In genomic region chr2:187526776-187527175, GRCh38 we compare ENCODE assay signal across 16 cellular contexts. TPM values are rescaled to one million over a fixed set of nuclear protein-coding genes. Genes with fewer than 3 reads are reported as not detected.
DNase-seq lines count a peak whose midpoint lies in the region; ATAC-seq and TF ChIP-seq lines count a peak whose summit lies in the region.
"Had no signal": no experiment of that assay in that cellular context is flagged by ENCODE, and none has a peak within 500 bp of the region (broad histone marks: within the 10 kb centered on the region; RNA-seq: fewer than 3 reads in every experiment).

No MANE protein-coding gene starts in this region.

- peak overlapping the region in 3 of 5 experiments; percentile 45 to 85 (median 77) for H3K27ac Mint-ChIP-seq in brain
- H3K27ac Mint-ChIP-seq in stimulated activated effector memory CD8-positive, alpha-beta T cell treated with anti-CD3 and anti-CD28 coated beads, Interleukin-12 subunit alpha, Interleukin-12 subunit beta, amount 100 ng/mL, for 72 hours = no peak overlapping the region
- no peak overlapping the region for H3K27ac Mint-ChIP-seq in activated CD8-positive, alpha-beta memory T cell treated with anti-CD3 and anti-CD28 coated beads, Interleukin-2, amount 10 ng/mL, durations not matched to agents 7 days and 5 days
- H3K27ac Mint-ChIP-seq: activated naive CD8-positive, alpha-beta T cell treated with anti-CD3 and anti-CD28 coated beads, Interleukin-2, amount 10 ng/mL, durations not matched to agents 7 days and 5 days; T-helper 17 cell had no signal

- no peak overlapping the region for H4K91ac ChIP-seq in mesenchymal stem cell (ENCODE audit: low read length)

- H3K9me3 ChIP-seq in heart right ventricle (no peaks in the 10 kb centered on the region), right atrium auricular region (no peaks in the 10 kb centered on the region), mesenchymal stem cell (ENCODE audit: control insufficient read depth, low read length) (no peaks in the 10 kb centered on the region)
- H3K9me3 ChIP-seq: psoas muscle, suprapubic skin had no signal

- H4K8ac ChIP-seq in mesenchymal stem cell (ENCODE audit: low read length) = no peak overlapping the region

- H3K23ac ChIP-seq in mesenchymal stem cell (ENCODE audit: low read length in 2 of 2) = no peak overlapping the region

- H3K4me3 Mint-ChIP-seq in brain = peak overlapping the region in 2 of 5 experiments; percentile 17 to 71
- H3K4me3 Mint-ChIP-seq in stimulated activated effector memory CD8-positive, alpha-beta T cell treated with anti-CD3 and anti-CD28 coated beads, Interleukin-12 subunit alpha, Interleukin-12 subunit beta, amount 100 ng/mL, for 72 hours = no peak overlapping the region
- H3K4me3 Mint-ChIP-seq in activated CD8-positive, alpha-beta memory T cell treated with anti-CD3 and anti-CD28 coated beads, Interleukin-2, amount 10 ng/mL, durations not matched to agents 7 days and 5 days = no peak overlapping the region
- H3K4me3 Mint-ChIP-seq: activated naive CD8-positive, alpha-beta T cell treated with anti-CD3 and anti-CD28 coated beads, Interleukin-2, amount 10 ng/mL, durations not matched to agents 7 days and 5 days; T-helper 17 cell had no signal

- H3K4me1 ChIP-seq in heart right ventricle = peaks cover 0 to 38% (median 9%) of the 10 kb centered on the region in 9 donors
- H3K4me1 ChIP-seq in right atrium auricular region = peaks cover 0 to 8% of the 10 kb centered on the region in 2 donors
- H3K4me1 ChIP-seq in mesenchymal stem cell (ENCODE audit: control insufficient read depth, insufficient read depth, low read depth, low read length) = no peaks in the 10 kb centered on the region

- TF ChIP-seq CTCF in heart right ventricle (IDR thresholded peaks at IDR 0.05) (no peak), right atrium auricular region (IDR thresholded peaks at IDR 0.05) (no peak), brain (conservative IDR thresholded peaks at IDR 0.05) (no peak)

- H3K27ac ChIP-seq in heart right ventricle (peak overlapping the region in 6 of 10 donors; percentile 5 to 53 (median 36)), right atrium auricular region (no peak overlapping the region), mesenchymal stem cell (ENCODE audit: low read length, poor library complexity, severe bottlenecking) (no peak overlapping the region)
- H3K27ac ChIP-seq: psoas muscle, RWPE1, suprapubic skin had no signal

- H3K36me3 ChIP-seq in heart right ventricle = peaks cover 0 to 22% (median 2%) of the 10 kb centered on the region in 9 donors
- H3K36me3 ChIP-seq in right atrium auricular region = peaks cover 5% of the 10 kb centered on the region
- H3K36me3 ChIP-seq in mesenchymal stem cell (ENCODE audit: control insufficient read depth in 1 of 2, insufficient read depth in 2 of 2, low read depth in 1 of 2, low read length in 2 of 2) = peaks cover 0 to 12% of the 10 kb centered on the region in 2 experiments
- H3K36me3 ChIP-seq: suprapubic skin had no signal

- DNase-seq in heart right ventricle = no peak
- no peak for DNase-seq in right atrium auricular region (ENCODE audit: low spot score)
- no peak for DNase-seq in mesenchymal stem cell
- DNase-seq in dedifferentiated amniotic fluid mesenchymal stem cell (ENCODE audit: extremely low spot score) = no peak
- no peak for DNase-seq in stimulated activated effector memory CD8-positive, alpha-beta T cell treated with anti-CD3 and anti-CD28 coated beads, Interleukin-12 subunit alpha, Interleukin-12 subunit beta, amount 100 ng/mL, for 72 hours (ENCODE audit: low spot score in 2 of 2)
- no peak for DNase-seq in activated CD8-positive, alpha-beta memory T cell treated with anti-CD3 and anti-CD28 coated beads, Interleukin-2, amount 10 ng/mL, durations not matched to agents 7 days and 5 days
- DNase-seq: activated naive CD8-positive, alpha-beta T cell treated with anti-CD3 and anti-CD28 coated beads, Interleukin-2, amount 10 ng/mL, durations not matched to agents 7 days and 5 days; caudate nucleus; NCI-H2081; NCI-H748 treated with DMSO at 0.1 percent for 48 hours; psoas muscle; T-helper 17 cell had no signal

- no peak overlapping the region for H3K4me3 ChIP-seq in heart right ventricle
- no peak overlapping the region for H3K4me3 ChIP-seq in right atrium auricular region
- H3K4me3 ChIP-seq in mesenchymal stem cell (ENCODE audit: insufficient read depth in 1 of 2, low read depth in 1 of 2, low read length in 2 of 2) = no peak overlapping the region
- H3K4me3 ChIP-seq: psoas muscle, suprapubic skin had no signal

- no peak overlapping the region for H3K14ac ChIP-seq in mesenchymal stem cell (ENCODE audit: low read length in 2 of 2)

- no peak overlapping the region for H2BK12ac ChIP-seq in mesenchymal stem cell (ENCODE audit: low read length in 2 of 2)

- H2AFZ ChIP-seq in mesenchymal stem cell (ENCODE audit: low read depth, low read length) = no peak overlapping the region

- no peak overlapping the region for H3K4me2 ChIP-seq in mesenchymal stem cell (ENCODE audit: low read length, poor library complexity, severe bottlenecking)

- H3K4ac ChIP-seq in mesenchymal stem cell (ENCODE audit: low read depth in 1 of 2, low read length in 2 of 2) = no peak overlapping the region

- H2BK5ac ChIP-seq in mesenchymal stem cell (ENCODE audit: low read depth, low read length, poor library complexity, severe bottlenecking) = no peak overlapping the region

- ATAC-seq in heart right ventricle (peak in 1 of 8 donors; percentile 27), GM19467 (IDR thresholded peaks at IDR 0.05; ENCODE audit: unreplicated experiment) (no peak)
- ATAC-seq in stimulated activated effector memory CD8-positive, alpha-beta T cell treated with anti-CD3 and anti-CD28 coated beads, Interleukin-12 subunit alpha, Interleukin-12 subunit beta, amount 100 ng/mL, for 72 hours = no peak
- ATAC-seq in activated CD8-positive, alpha-beta memory T cell treated with anti-CD3 and anti-CD28 coated beads, Interleukin-2, amount 10 ng/mL, durations not matched to agents 7 days and 5 days = no peak
- ATAC-seq: psoas muscle, T-helper 17 cell had no signal

- peaks cover 9% of the 10 kb centered on the region for H3K79me1 ChIP-seq in mesenchymal stem cell (replicated peaks; ENCODE audit: low read length, poor library complexity, severe bottlenecking)

- no peak overlapping the region for H3K18ac ChIP-seq in mesenchymal stem cell (ENCODE audit: low read depth in 1 of 2, low read length in 2 of 2)

- CTCF ChIA-PET in activated CD8-positive, alpha-beta memory T cell treated with anti-CD3 and anti-CD28 coated beads, Interleukin-2, amount 10 ng/mL, durations not matched to agents 7 days and 5 days (lab: Charles Lee) = no interaction called here

- peaks cover 6% of the 10 kb centered on the region for H3K36me3 Mint-ChIP-seq in brain
- H3K36me3 Mint-ChIP-seq in stimulated activated effector memory CD8-positive, alpha-beta T cell treated with anti-CD3 and anti-CD28 coated beads, Interleukin-12 subunit alpha, Interleukin-12 subunit beta, amount 100 ng/mL, for 72 hours = no peaks in the 10 kb centered on the region
- no peaks in the 10 kb centered on the region for H3K36me3 Mint-ChIP-seq in activated CD8-positive, alpha-beta memory T cell treated with anti-CD3 and anti-CD28 coated beads, Interleukin-2, amount 10 ng/mL, durations not matched to agents 7 days and 5 days
- H3K36me3 Mint-ChIP-seq: activated naive CD8-positive, alpha-beta T cell treated with anti-CD3 and anti-CD28 coated beads, Interleukin-2, amount 10 ng/mL, durations not matched to agents 7 days and 5 days had no signal

- H3K27me3 ChIP-seq in heart right ventricle (no peaks in the 10 kb centered on the region), right atrium auricular region (no peaks in the 10 kb centered on the region), mesenchymal stem cell (ENCODE audit: control insufficient read depth in 1 of 2, insufficient read depth in 1 of 2, low read length in 2 of 2) (no peaks in the 10 kb centered on the region)
- H3K27me3 ChIP-seq: suprapubic skin had no signal

- H2BK15ac ChIP-seq in mesenchymal stem cell (ENCODE audit: low read depth, poor library complexity, severe bottlenecking) = no peak overlapping the region

- H3K4me1 Mint-ChIP-seq in brain = peaks cover 20% of the 10 kb centered on the region
- H3K4me1 Mint-ChIP-seq in stimulated activated effector memory CD8-positive, alpha-beta T cell treated with anti-CD3 and anti-CD28 coated beads, Interleukin-12 subunit alpha, Interleukin-12 subunit beta, amount 100 ng/mL, for 72 hours = no peaks in the 10 kb centered on the region
- no peaks in the 10 kb centered on the region for H3K4me1 Mint-ChIP-seq in activated CD8-positive, alpha-beta memory T cell treated with anti-CD3 and anti-CD28 coated beads, Interleukin-2, amount 10 ng/mL, durations not matched to agents 7 days and 5 days
- H3K4me1 Mint-ChIP-seq: activated naive CD8-positive, alpha-beta T cell treated with anti-CD3 and anti-CD28 coated beads, Interleukin-2, amount 10 ng/mL, durations not matched to agents 7 days and 5 days; T-helper 17 cell had no signal

- no peak overlapping the region for H2BK120ac ChIP-seq in mesenchymal stem cell (ENCODE audit: low read depth, low read length)

- intact Hi-C loops in heart right ventricle (cut with DNase I) = loop anchor here in 1 of 10 donors (2.0 kb wide), 1 partner anchor 20 kb away; no protein-coding TSS in a partner anchor

- peak overlapping the region; percentile 25 for H3K9ac ChIP-seq in mesenchymal stem cell (ENCODE audit: low read length)

- H2AK5ac ChIP-seq in mesenchymal stem cell (ENCODE audit: low read length, severe bottlenecking) = no peak overlapping the region

- peaks cover 0 to 6% (median 3%) of the 10 kb centered on the region in 5 experiments for H3K9me3 Mint-ChIP-seq in brain
- peaks cover 15% of the 10 kb centered on the region for H3K9me3 Mint-ChIP-seq in stimulated activated effector memory CD8-positive, alpha-beta T cell treated with anti-CD3 and anti-CD28 coated beads, Interleukin-12 subunit alpha, Interleukin-12 subunit beta, amount 100 ng/mL, for 72 hours
- peaks cover 2% of the 10 kb centered on the region for H3K9me3 Mint-ChIP-seq in activated CD8-positive, alpha-beta memory T cell treated with anti-CD3 and anti-CD28 coated beads, Interleukin-2, amount 10 ng/mL, durations not matched to agents 7 days and 5 days (ENCODE audit: low read depth)
- H3K9me3 Mint-ChIP-seq: activated naive CD8-positive, alpha-beta T cell treated with anti-CD3 and anti-CD28 coated beads, Interleukin-2, amount 10 ng/mL, durations not matched to agents 7 days and 5 days had no signal

- H3K27me3 Mint-ChIP-seq in brain = no peaks in the 10 kb centered on the region
- no peaks in the 10 kb centered on the region for H3K27me3 Mint-ChIP-seq in activated CD8-positive, alpha-beta memory T cell treated with anti-CD3 and anti-CD28 coated beads, Interleukin-2, amount 10 ng/mL, durations not matched to agents 7 days and 5 days
- H3K27me3 Mint-ChIP-seq: activated naive CD8-positive, alpha-beta T cell treated with anti-CD3 and anti-CD28 coated beads, Interleukin-2, amount 10 ng/mL, durations not matched to agents 7 days and 5 days; T-helper 17 cell had no signal

RNA-seq across cellular contexts. Expression of gene TFPI, which starts 27.5 kb away (rescaled TPM):
- total RNA-seq in heart right ventricle (10 to 100 TPM; 12.6 to 51.0 (median 19.3) TPM), right atrium auricular region (10 to 100 TPM; 43.6 to 58.2 TPM)
- polyA plus RNA-seq in heart right ventricle (10 to 100 TPM; 27.1 to 32.0 TPM), brain (ENCODE audit: insufficient read depth, low read depth, low replicate concordance) (2.3 TPM)
- polyA plus RNA-seq in mesenchymal stem cell (2013, experiment 1 of 2) = 486 TPM
- polyA plus RNA-seq in mesenchymal stem cell (2013, experiment 2 of 2) = 510 TPM
- not detected for total RNA-seq in activated CD8-positive, alpha-beta memory T cell treated with anti-CD3 and anti-CD28 coated beads, Interleukin-2, amount 10 ng/mL, durations not matched to agents 7 days and 5 days

Comparison
In these comparisons a context has a peak if more than half of its experiments do, and no peak if none do; other contexts are left out.
1. H3K27ac ChIP-seq: peak in heart right ventricle (6 of 10); none in right atrium auricular region (0 of 2) and mesenchymal stem cell (single experiment).
2. H3K27ac Mint-ChIP-seq: peak in brain (3 of 5); none in stimulated activated effector memory CD8-positive, alpha-beta T cell treated with anti-CD3 and anti-CD28 coated beads, Interleukin-12 subunit alpha, Interleukin-12 subunit beta, amount 100 ng/mL, for 72 hours (single experiment) and activated CD8-positive, alpha-beta memory T cell treated with anti-CD3 and anti-CD28 coated beads, Interleukin-2, amount 10 ng/mL, durations not matched to agents 7 days and 5 days (single experiment).
3. RNA of gene TFPI, which starts 27.5 kb away (total RNA-seq): 43.6 to 58.2 TPM in right atrium auricular region and 12.6 to 51.0 TPM in heart right ventricle; not detected in activated CD8-positive, alpha-beta memory T cell treated with anti-CD3 and anti-CD28 coated beads, Interleukin-2, amount 10 ng/mL, durations not matched to agents 7 days and 5 days; every median in the first group is over 10 times any median in the second.